26 cellular contexts compared by ENCODE assay signal in the genomic region with DNA sequence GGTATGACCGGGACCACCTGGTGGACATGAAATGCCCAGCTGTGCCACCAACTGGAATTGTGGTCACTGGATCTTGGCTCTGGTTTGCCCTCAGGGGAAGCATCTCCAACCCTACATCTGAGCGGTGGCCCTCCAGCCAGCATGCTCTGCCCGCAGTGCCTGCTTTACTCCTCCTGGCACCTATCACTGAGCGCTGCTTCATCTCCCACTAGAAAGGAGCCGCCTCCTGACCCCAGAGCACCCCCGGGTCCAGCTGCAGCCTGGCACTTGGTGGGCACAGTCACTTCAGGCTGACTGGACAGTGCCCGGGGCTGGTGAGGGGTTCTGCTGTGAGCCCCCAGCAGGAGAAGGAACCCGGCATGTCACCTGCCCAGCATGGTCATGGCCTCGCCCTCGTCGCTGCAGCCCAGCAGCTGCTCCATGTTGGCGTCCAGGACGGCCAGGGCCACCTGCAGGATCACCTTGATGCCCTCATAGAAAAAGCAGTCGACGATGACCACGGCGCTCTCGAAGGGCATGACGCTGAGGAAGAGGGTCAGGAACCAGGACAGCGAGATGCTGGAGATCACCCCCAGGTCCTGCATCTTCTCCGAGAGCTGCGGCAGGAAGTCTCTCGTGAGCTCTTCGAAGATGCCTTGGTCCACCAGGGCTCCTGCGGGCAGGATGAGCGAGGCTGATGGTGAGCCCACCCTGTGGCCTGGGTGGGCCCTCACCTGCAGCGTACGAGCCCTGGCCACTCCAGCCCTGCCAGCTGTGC.
"Had no signal": no experiment of that assay in that cellular context is flagged by ENCODE, and none has a peak within 500 bp of the region (broad histone marks: within the 10 kb centered on the region; RNA-seq: fewer than 3 reads in every experiment).

No MANE protein-coding gene starts in this region.

- H3K27ac Mint-ChIP-seq: dendritic cell treated with granulocyte-macrophage colony-stimulating factor and Interleukin-4, amounts not matched to agents 40 ng/mL and 50 ng/mL, for 4 days; endodermal cell; nephron progenitor cell; stimulated activated naive CD8-positive, alpha-beta T cell treated with anti-CD3 and anti-CD28 coated beads, Interleukin-15, amount 100 ng/mL, for 72 hours had no signal

- H3K27ac ChIP-seq: colonic mucosa, epithelial cell of prostate, lower lobe of right lung, pancreas, suprapubic skin, transverse colon, upper lobe of right lung, vagina had no signal

- H3K27me3 ChIP-seq: colonic mucosa, gastrocnemius medialis, pancreas, suprapubic skin, transverse colon, upper lobe of right lung, vagina had no signal

- H3K27me3 Mint-ChIP-seq: dendritic cell treated with granulocyte-macrophage colony-stimulating factor and Interleukin-4, amounts not matched to agents 40 ng/mL and 50 ng/mL, for 4 days; naive thymus-derived CD8-positive, alpha-beta T cell; progenitor cell of endocrine pancreas; stimulated activated naive CD8-positive, alpha-beta T cell treated with anti-CD3 and anti-CD28 coated beads, Interleukin-15, amount 100 ng/mL, for 72 hours had no signal

- H3K9me3 ChIP-seq: colonic mucosa, gastrocnemius medialis, lower lobe of right lung, pancreas, suprapubic skin, transverse colon, upper lobe of right lung, vagina had no signal

- H3K4me3 Mint-ChIP-seq: dendritic cell treated with granulocyte-macrophage colony-stimulating factor and Interleukin-4, amounts not matched to agents 40 ng/mL and 50 ng/mL, for 4 days; endodermal cell; naive thymus-derived CD8-positive, alpha-beta T cell; nephron progenitor cell; stimulated activated naive CD8-positive, alpha-beta T cell treated with anti-CD3 and anti-CD28 coated beads, Interleukin-15, amount 100 ng/mL, for 72 hours had no signal

- H3K9me3 Mint-ChIP-seq: dendritic cell treated with granulocyte-macrophage colony-stimulating factor and Interleukin-4, amounts not matched to agents 40 ng/mL and 50 ng/mL, for 4 days; endodermal cell; naive thymus-derived CD8-positive, alpha-beta T cell; nephron progenitor cell; stimulated activated naive CD8-positive, alpha-beta T cell treated with anti-CD3 and anti-CD28 coated beads, Interleukin-15, amount 100 ng/mL, for 72 hours had no signal

- FAIRE-seq: pancreas had no signal

- DNase-seq: colonic mucosa; effector CD8-positive, alpha-beta T cell; endodermal cell; foreskin fibroblast; gastrocnemius medialis; head of caudate nucleus; kidney glomerular epithelial cell; lower lobe of right lung; naive thymus-derived CD8-positive, alpha-beta T cell; nephron progenitor cell; occipital lobe; pancreas; stimulated activated CD4-positive, alpha-beta T cell treated with anti-CD3 and anti-CD28 coated beads, Interleukin-12 subunit alpha, Interleukin-12 subunit beta, amount 100 ng/mL, for 4 hours; stimulated activated CD4-positive, alpha-beta T cell treated with anti-CD3 and anti-CD28 coated beads, Interleukin-1b, Interleukin-23, amount 100 ng/mL, for 48 hours; stimulated activated CD4-positive, alpha-beta T cell treated with anti-CD3 and anti-CD28 coated beads, Interleukin-4, amount 100 ng/mL, for 1 hour; stimulated activated CD8-positive, alpha-beta memory T cell treated with anti-CD3 and anti-CD28 coated beads, Interleukin-4, amount 100 ng/mL, for 48 hours; stimulated activated naive CD4-positive, alpha-beta T cell; stimulated activated naive CD8-positive, alpha-beta T cell treated with anti-CD3 and anti-CD28 coated beads, Interleukin-15, amount 100 ng/mL, for 72 hours; transverse colon; upper lobe of right lung had no signal

- H3K4me3 ChIP-seq: colonic mucosa, gastrocnemius medialis, lower lobe of right lung, pancreas, smooth muscle cell, suprapubic skin, transverse colon, upper lobe of right lung, vagina had no signal

- H3K4me1 Mint-ChIP-seq: stimulated activated naive CD8-positive, alpha-beta T cell treated with anti-CD3 and anti-CD28 coated beads, Interleukin-15, amount 100 ng/mL, for 72 hours had no signal

- H3K4me1 ChIP-seq: colonic mucosa, lower lobe of right lung, pancreas, suprapubic skin, transverse colon, upper lobe of right lung had no signal

- H3K4me2 ChIP-seq: smooth muscle cell had no signal
